ENCODE assay signal across 16 cellular contexts in the genomic region with DNA sequence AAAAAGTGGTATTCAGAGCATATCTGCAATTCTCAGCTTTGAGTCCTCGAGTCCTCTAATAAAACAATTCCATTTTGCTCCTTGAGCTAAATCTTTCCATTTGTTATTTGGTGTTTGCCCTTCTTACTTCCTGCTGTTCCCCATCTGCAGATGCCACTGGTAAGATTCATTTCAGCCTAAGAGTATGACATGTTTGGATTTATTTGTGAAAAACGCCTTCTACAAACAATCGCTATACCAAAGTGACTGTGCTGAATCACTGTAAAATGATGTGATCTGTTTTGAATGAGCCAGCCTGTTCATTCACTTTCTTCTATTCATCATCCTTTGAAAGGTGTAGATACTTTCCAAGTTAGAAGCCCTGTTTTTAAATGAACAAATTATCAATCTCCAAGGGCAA. TPM values are rescaled to one million over a fixed set of nuclear protein-coding genes. Genes with fewer than 3 reads are reported as not detected.
DNase-seq lines count a peak whose midpoint lies in the region; ATAC-seq and TF ChIP-seq lines count a peak whose summit lies in the region.
"Had no signal": no experiment of that assay in that cellular context is flagged by ENCODE, and none has a peak within 500 bp of the region (broad histone marks: within the 10 kb centered on the region; RNA-seq: fewer than 3 reads in every experiment).

No MANE protein-coding gene starts in this region.

- WGBS in IMR-90 (ENCODE audit: extremely low coverage in 2 of 2, insufficient read length in 1 of 2), 2 experiments, result no CpG with 5 or more reads among the region's 3 CpGs
- 58% methylated on average over 3 of the region's 3 CpGs for WGBS in hepatocyte (ENCODE audit: low lambda C conversion rate, missing lambda C conversion rate)

- H3K23ac ChIP-seq in IMR-90 (ENCODE audit: low read depth, low read length), result no peak overlapping the region

- TF ChIP-seq CTCF in IMR-90 (conservative IDR thresholded peaks at IDR 0.05; ENCODE audit: low read depth, low read length) (no peak), hepatocyte (IDR thresholded peaks at IDR 0.05; ENCODE audit: poor library complexity) (no peak), CD14-positive monocyte (IDR thresholded peaks at IDR 0.05) (no peak)

- no peak for TF ChIP-seq RAD21 in IMR-90 (IDR thresholded peaks at IDR 0.05; ENCODE audit: low read length)

- no peak overlapping the region for H2AK9ac ChIP-seq in IMR-90 (replicated peaks; ENCODE audit: low read depth, low read length, poor library complexity)

- H3K36me3 ChIP-seq in ACC112 (ENCODE audit: insufficient read depth, low read length) (no peaks in the 10 kb centered on the region), IMR-90 (ENCODE audit: control insufficient read depth, insufficient read depth, low read length) (no peaks in the 10 kb centered on the region), hepatocyte (replicated peaks; ENCODE audit: insufficient read depth, low read depth) (no peaks in the 10 kb centered on the region)
- H3K36me3 ChIP-seq: ascending aorta had no signal

- no peaks in the 10 kb centered on the region for H3K9me2 ChIP-seq in hepatocyte (replicated peaks; ENCODE audit: insufficient read depth)

- H3K27me3 Mint-ChIP-seq in CD14-positive monocyte (ENCODE audit: low read depth in 3 of 3), result peaks cover 4 to 15% (median 6%) of the 10 kb centered on the region in 3 donors

- peak overlapping the region; percentile 47; the same call in 1 of the 3 replicates for H2BK15ac ChIP-seq in IMR-90 (ENCODE audit: low read depth, low read length)

- DNase-seq in IMR-90, result peak; percentile 70
- DNase-seq in amniotic epithelial cell (ENCODE audit: low read depth), result peak; percentile 70
- no peak for DNase-seq in hepatocyte (ENCODE audit: low spot score)
- no peak for DNase-seq in CD14-positive monocyte (ENCODE audit: low spot score)
- DNase-seq in DMS 273 treated with DMSO at 0.1 percent for 48 hours (lab: John Stamatoyannopoulos, UW), result no peak
- no peak for DNase-seq in SIG-M5 (lab: John Stamatoyannopoulos, UW)
- DNase-seq in SIG-M5 treated with dmso at 0.1 percent for 504 hours (lab: John Stamatoyannopoulos, UW; ENCODE audit: unreplicated experiment), result no peak
- DNase-seq: activated effector memory CD4-positive, alpha-beta T cell treated with Interleukin-2 at 50 U/mL for 16 hours; natural killer cell; NCI-H226; stimulated activated CD4-positive, alpha-beta T cell treated with anti-CD3 and anti-CD28 coated beads, Interleukin-2, amount 100 ng/mL, for 24 hours had no signal

- H4K8ac ChIP-seq in IMR-90 (ENCODE audit: low read depth in 2 of 2, low read length in 2 of 2), result peak overlapping the region in 1 of 2 experiments; percentile 29; a peak in 1 of 4 replicates

- POLR2A ChIA-PET in IMR-90 (lab: Charles Lee; ENCODE audit: unreplicated experiment), result no interaction called here

- H3K27ac ChIP-seq in ACC112 (ENCODE audit: low read depth, low read length), result peak overlapping the region; percentile 46
- no peak overlapping the region for H3K27ac ChIP-seq in IMR-90 (ENCODE audit: insufficient read depth, low read length)
- H3K27ac ChIP-seq in hepatocyte, result peak overlapping the region; percentile 25
- H3K27ac ChIP-seq: ascending aorta, VCaP had no signal

- H3K9me3 Mint-ChIP-seq in CD14-positive monocyte, result no peaks in the 10 kb centered on the region
- H3K9me3 Mint-ChIP-seq: IgD-negative memory B cell, natural killer cell had no signal

- H2AK5ac ChIP-seq in IMR-90 (ENCODE audit: low read depth, low read length), result no peak overlapping the region

- peaks cover 7% of the 10 kb centered on the region for H3K4me1 Mint-ChIP-seq in CD14-positive monocyte
- H3K4me1 Mint-ChIP-seq: IgD-negative memory B cell, natural killer cell had no signal

- no peak overlapping the region for H3K27ac Mint-ChIP-seq in CD14-positive monocyte
- H3K27ac Mint-ChIP-seq: IgD-negative memory B cell, natural killer cell had no signal

- peak overlapping the region; percentile 28; the same call in 1 of the 2 replicates for H2BK20ac ChIP-seq in IMR-90 (ENCODE audit: low read depth, low read length)

- no peak overlapping the region for H3K4ac ChIP-seq in IMR-90 (ENCODE audit: low read depth, low read length)

- dilution Hi-C loops in IMR-90 (cut with HindIII; ENCODE audit: low sequenced_read_pairs, unreplicated experiment), result no loop called here

- H3K56ac ChIP-seq in IMR-90 (ENCODE audit: extremely low read depth, insufficient read depth, low read length), result 0 out of 2 replicates have a peak overlapping the region, but pooled peaks have one; percentile 16

- H3K14ac ChIP-seq in IMR-90 (replicated peaks; ENCODE audit: low read depth, low read length), result 0 out of 2 replicates have a peak overlapping the region, but pooled peaks have one; percentile 46

- CTCF ChIA-PET in IMR-90 (lab: Yijun Ruan, JAX), result interaction anchor here (0.9 kb wide), 1 partner anchor 11 kb away, joined by 3 read pairs; no protein-coding TSS in a partner anchor

- H3K4me3 Mint-ChIP-seq in CD14-positive monocyte, result no peak overlapping the region
- H3K4me3 Mint-ChIP-seq: IgD-negative memory B cell, natural killer cell had no signal

- no peaks in the 10 kb centered on the region for H3K36me3 Mint-ChIP-seq in CD14-positive monocyte
- H3K36me3 Mint-ChIP-seq: IgD-negative memory B cell, natural killer cell had no signal

- no peak overlapping the region for H4K5ac ChIP-seq in IMR-90 (ENCODE audit: low read depth, low read length)

- no peak overlapping the region; the same call in 1 of the 2 replicates for H3K9ac ChIP-seq in IMR-90 (ENCODE audit: low read depth, low read length)

- H3K4me1 ChIP-seq in ACC112 (ENCODE audit: control insufficient read depth, insufficient read depth, low read length, unreplicated experiment), result peaks cover 23% of the 10 kb centered on the region
- H3K4me1 ChIP-seq in IMR-90 (ENCODE audit: control insufficient read depth, insufficient read depth, low read length), result peaks cover 13% of the 10 kb centered on the region
- peaks cover 25% of the 10 kb centered on the region for H3K4me1 ChIP-seq in hepatocyte (ENCODE audit: insufficient read depth)
- H3K4me1 ChIP-seq: ascending aorta had no signal

- peak; percentile 76 for ATAC-seq in IMR-90 (ENCODE audit: low read depth)
- ATAC-seq: natural killer cell had no signal

- H3K4me3 ChIP-seq in ACC112 (ENCODE audit: low read depth, low read length) (peak overlapping the region; percentile 32; the same call in 1 of the 2 replicates), IMR-90 (ENCODE audit: insufficient read depth, low read depth, low read length) (no peak overlapping the region), hepatocyte (no peak overlapping the region)
- H3K4me3 ChIP-seq: ascending aorta, lung had no signal

- TF ChIP-seq POLR2A in IMR-90 (IDR thresholded peaks at IDR 0.05; ENCODE audit: low read depth, low read length), result no peak

- no peak overlapping the region for H2BK5ac ChIP-seq in IMR-90 (ENCODE audit: low read depth, low read length, poor library complexity, severe bottlenecking)

- H2BK120ac ChIP-seq in IMR-90 (ENCODE audit: low read depth, low read length), result peak overlapping the region; percentile 7; the same call in 1 of the 2 replicates

- H3K9me1 ChIP-seq in IMR-90 (ENCODE audit: insufficient read depth, low read length), result no peaks in the 10 kb centered on the region

- H3K27me3 ChIP-seq in ACC112 (ENCODE audit: insufficient read depth, low read length), result no peaks in the 10 kb centered on the region
- no peaks in the 10 kb centered on the region for H3K27me3 ChIP-seq in IMR-90 (ENCODE audit: control insufficient read depth, insufficient read depth, low read length)
- no peaks in the 10 kb centered on the region for H3K27me3 ChIP-seq in hepatocyte
- H3K27me3 ChIP-seq: ascending aorta had no signal

- H3K18ac ChIP-seq in IMR-90 (ENCODE audit: low read depth, low read length), result peak overlapping the region; percentile 55; the same call in 1 of the 2 replicates

- H2AFZ ChIP-seq in ACC112 (ENCODE audit: low read length, unreplicated experiment) (peak overlapping the region; percentile 39), IMR-90 (replicated peaks; ENCODE audit: low read length, poor library complexity) (no peak overlapping the region), hepatocyte (no peak overlapping the region)

- H3K9me3 ChIP-seq in IMR-90 (ENCODE audit: control insufficient read depth, insufficient read depth, low read length), result no peaks in the 10 kb centered on the region
- H3K9me3 ChIP-seq in hepatocyte (ENCODE audit: low read depth), result no peaks in the 10 kb centered on the region
- H3K9me3 ChIP-seq: ascending aorta had no signal

- H3K79me1 ChIP-seq in IMR-90 (ENCODE audit: low read depth in 1 of 2, low read length in 2 of 2), result no peaks in the 10 kb centered on the region

- intact Hi-C loops in IMR-90 (cut with micrococcal nuclease), result no loop called here
- intact Hi-C loops in CD14-positive monocyte (cut with micrococcal nuclease), result no loop called here

- in situ Hi-C loops in IMR-90 (cut with MboI; ENCODE audit: low sequenced_read_pairs), result loop anchor here (25.0 kb wide), 1 partner anchor 1186 kb away; no protein-coding TSS in a partner anchor

- no peaks in the 10 kb centered on the region for H3K79me2 ChIP-seq in ACC112 (ENCODE audit: control insufficient read depth, insufficient read depth, low read length, unreplicated experiment)
- H3K79me2 ChIP-seq in hepatocyte, result no peaks in the 10 kb centered on the region

- peak overlapping the region; percentile 69 for H3K4me2 ChIP-seq in IMR-90 (ENCODE audit: low read depth, low read length)
- peak overlapping the region; percentile 22 for H3K4me2 ChIP-seq in hepatocyte

- BruUV-seq in IMR-90 (replicated peaks; lab: Mats Ljungman, UMichigan), result no TSS peak

- H4K20me1 ChIP-seq in IMR-90 (ENCODE audit: insufficient read depth, low read length) (no peaks in the 10 kb centered on the region), hepatocyte (ENCODE audit: insufficient read depth, poor library complexity, severe bottlenecking) (no peaks in the 10 kb centered on the region)

- no peak overlapping the region for H4K91ac ChIP-seq in IMR-90 (ENCODE audit: insufficient read depth, low read depth, low read length)

TF ChIP-seq in IMR-90, 13 proteins besides CTCF, POLR2A, EP300 and RAD21 (continues in another document):
- TF ChIP-seq BHLHE40 (IDR thresholded peaks at IDR 0.05; ENCODE audit: low read depth, low read length), result no peak
- TF ChIP-seq RCOR1 (IDR thresholded peaks at IDR 0.05; ENCODE audit: insufficient replicate concordance, low read length), result peak; percentile 37

RNA-seq across cellular contexts. Expression of a gene that starts 27.7 kb away (rescaled TPM):
- total RNA-seq in IMR-90 (2012; rRNA removed), result 1.1 and 1.4 TPM in 2 replicates
- polyA plus RNA-seq in IMR-90 (2012; rRNA removed), result 0.40 and 0.43 TPM in 2 replicates
- polyA plus RNA-seq in IMR-90 (2012; cell fraction: cytosol; rRNA removed), result 0.14 and 0.21 TPM in 2 replicates
- polyA plus RNA-seq in IMR-90 (2012; cell fraction: nucleus; rRNA removed; ENCODE audit: low replicate concordance), result 0.16 and 0.54 TPM in 2 replicates
- total RNA-seq in hepatocyte, result 2.3 and 3.4 TPM in 2 replicates
- 0.45 and 0.52 TPM in 2 replicates for polyA plus RNA-seq in hepatocyte
- polyA plus RNA-seq in CD14-positive monocyte, result not detected
- polyA plus RNA-seq: IgD-negative memory B cell had no signal

RNA-seq across cellular contexts. Expression of a gene that starts 27.9 kb away (rescaled TPM):
- total RNA-seq in IMR-90 (2012; rRNA removed) (172 and 192 TPM in 2 replicates), hepatocyte (118 and 119 TPM in 2 replicates)
- polyA plus RNA-seq in IMR-90 (2012; rRNA removed) (60.0 and 64.4 TPM in 2 replicates), hepatocyte (82.3 and 97.1 TPM in 2 replicates), CD14-positive monocyte (10 to 100 TPM; 32.4 to 41.4 TPM)
- 18.6 and 23.5 TPM in 2 replicates for polyA plus RNA-seq in IMR-90 (2012; cell fraction: cytosol; rRNA removed)
- 7.8 and 42.5 TPM in 2 replicates for polyA plus RNA-seq in IMR-90 (2012; cell fraction: nucleus; rRNA removed; ENCODE audit: low replicate concordance)

Comparison
In these comparisons a context has a peak if more than half of its experiments do, and no peak if none do; other contexts are left out.
1. DNase-seq: peak in IMR-90 (single experiment) and amniotic epithelial cell (single experiment); none in hepatocyte (single experiment), CD14-positive monocyte (single experiment), DMS 273 treated with DMSO at 0.1 percent for 48 hours (single experiment), SIG-M5 (single experiment) and SIG-M5 treated with dmso at 0.1 percent for 504 hours (single experiment).